Comparison of ENCODE assay signal across 9 cellular contexts in the genomic region with DNA sequence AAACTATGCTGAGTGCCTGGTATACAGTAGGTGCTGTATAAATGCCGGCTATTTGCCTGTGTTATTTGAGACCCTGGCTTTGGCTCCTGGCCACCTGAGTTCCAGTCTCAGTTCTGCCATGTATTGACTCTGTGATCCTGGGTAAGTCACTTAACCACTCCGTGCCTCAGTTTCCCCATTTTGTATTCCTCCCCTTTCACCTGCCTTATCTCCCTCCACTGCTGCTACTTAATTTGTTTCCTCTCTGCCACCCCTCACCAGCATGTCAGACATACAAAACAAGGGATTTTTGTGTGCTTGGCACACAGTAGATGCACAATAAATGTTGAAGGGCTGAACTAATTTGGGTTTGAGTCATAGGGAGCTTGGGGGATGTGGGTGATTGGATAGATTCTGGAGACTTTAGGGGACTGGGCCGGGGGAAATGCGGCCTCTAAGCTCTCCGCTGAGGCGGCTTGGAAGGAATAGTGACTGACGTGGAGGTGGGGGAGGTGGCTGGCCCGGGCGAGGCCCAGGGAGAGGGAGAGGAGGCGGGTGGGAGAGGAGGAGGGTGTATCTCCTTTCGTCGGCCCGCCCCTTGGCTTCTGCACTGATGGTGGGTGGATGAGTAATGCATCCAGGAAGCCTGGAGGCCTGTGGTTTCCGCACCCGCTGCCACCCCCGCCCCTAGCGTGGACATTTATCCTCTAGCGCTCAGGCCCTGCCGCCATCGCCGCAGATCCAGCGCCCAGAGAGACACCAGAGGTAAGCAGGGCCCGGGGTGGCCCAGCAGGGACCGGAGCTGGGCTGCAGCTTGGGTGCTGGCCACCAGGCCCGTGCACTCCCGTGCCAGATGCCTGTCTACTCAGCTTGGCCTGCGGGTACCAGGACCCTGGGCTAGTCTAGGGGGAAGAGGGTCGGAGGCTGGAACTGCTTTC. TPM values are rescaled to one million over a fixed set of nuclear protein-coding genes. Genes with fewer than 3 reads are reported as not detected.
DNase-seq lines count a peak whose midpoint lies in the region; ATAC-seq and TF ChIP-seq lines count a peak whose summit lies in the region.
"Had no signal": no experiment of that assay in that cellular context is flagged by ENCODE, and none has a peak within 500 bp of the region (broad histone marks: within the 10 kb centered on the region; RNA-seq: fewer than 3 reads in every experiment).

A gene (plus strand): TSS at position 706 of the 917 bp plus-strand sequence. CDS start 980 bp downstream, outside the sequence.

- no peaks in the 10 kb centered on the region for H3K9me3 ChIP-seq in OCI-LY3 (ENCODE audit: insufficient read depth, low read length)
- H3K9me3 ChIP-seq in mucosa of rectum (ENCODE audit: control insufficient read depth in 2 of 2, low read length in 2 of 2): no peaks in the 10 kb centered on the region
- H3K9me3 ChIP-seq: Caco-2 had no signal

- peak within 1 kb of the TSS; percentile 74 for H2AFZ ChIP-seq in OCI-LY3 (ENCODE audit: low read depth, low read length)

- H3K79me2 ChIP-seq in OCI-LY3 (ENCODE audit: low read length): no peaks in the 10 kb centered on the region

- H3K9ac ChIP-seq in OCI-LY3 (ENCODE audit: low read length) (peak within 1 kb of the TSS; percentile 43; the same call in 1 of the 2 replicates), mucosa of rectum (ENCODE audit: low read depth in 1 of 2, low read length in 2 of 2) (peak within 1 kb of the TSS; percentile 41 to 61)

- no peaks in the 10 kb centered on the region for H3K36me3 ChIP-seq in OCI-LY3 (replicated peaks; ENCODE audit: low read depth, low read length)
- H3K36me3 ChIP-seq in mucosa of rectum (ENCODE audit: control insufficient read depth in 2 of 2, insufficient read depth in 2 of 2, low read length in 2 of 2): no peaks in the 10 kb centered on the region

- no peaks in the 10 kb centered on the region for H3K27me3 ChIP-seq in OCI-LY3 (ENCODE audit: low read depth, low read length)
- no peaks in the 10 kb centered on the region for H3K27me3 ChIP-seq in mucosa of rectum (ENCODE audit: control insufficient read depth in 2 of 2, insufficient read depth in 2 of 2, low read length in 2 of 2)

- DNase-seq in NCI-H510A (lab: John Stamatoyannopoulos, UW) (peak; percentile 13), NCI-H510A treated with DMSO at 0.1 percent for 48 hours (lab: John Stamatoyannopoulos, UW) (no peak), activated T-cell treated with anti-CD3 and anti-CD28 coated beads for 48 hours (ENCODE audit: low read depth) (peak; percentile 71), epithelial cell of proximal tubule (ENCODE audit: low read depth) (peak; percentile 23)
- peak; percentile 50 to 74 for DNase-seq in stimulated activated CD8-positive, alpha-beta memory T cell treated with anti-CD3 and anti-CD28 coated beads, Interleukin-4, amount 100 ng/mL, for 4 hours (ENCODE audit: low read depth in 2 of 2, low spot score in 1 of 2)

- ATAC-seq in HG03097 (IDR thresholded peaks at IDR 0.05; ENCODE audit: low FRiP score, unreplicated experiment): peak; percentile 68

- TF ChIP-seq CTCF in OCI-LY3 (IDR thresholded peaks at IDR 0.05; ENCODE audit: low read depth, low read length) (no peak), epithelial cell of proximal tubule (conservative IDR thresholded peaks at IDR 0.05; ENCODE audit: low read depth, low read length) (no peak)

- H4K20me1 ChIP-seq in OCI-LY3 (ENCODE audit: insufficient read depth, low read length): no peaks in the 10 kb centered on the region

- H3K4me3 ChIP-seq in OCI-LY3 (ENCODE audit: low read length) (peak within 1 kb of the TSS; percentile 64), epithelial cell of proximal tubule (ENCODE audit: low read depth, low read length) (peak within 1 kb of the TSS; percentile 77), mucosa of rectum (ENCODE audit: low read length in 2 of 2) (peak within 1 kb of the TSS; percentile 47 to 56)

- peaks cover 31% of the 10 kb centered on the region for H3K4me1 ChIP-seq in OCI-LY3 (ENCODE audit: low read length)
- peaks cover 0 to 4% of the 10 kb centered on the region in 2 donors for H3K4me1 ChIP-seq in mucosa of rectum (ENCODE audit: control insufficient read depth in 2 of 2, insufficient read depth in 2 of 2, low read length in 2 of 2)
- H3K4me1 ChIP-seq: Caco-2 had no signal

- peak within 1 kb of the TSS; percentile 69 for H3K4me2 ChIP-seq in OCI-LY3 (ENCODE audit: low read length)

- no peak within 1 kb of the TSS for H3K27ac ChIP-seq in OCI-LY3 (ENCODE audit: low read length)
- peak within 1 kb of the TSS; percentile 40 to 71 for H3K27ac ChIP-seq in mucosa of rectum (ENCODE audit: low read depth in 2 of 2, low read length in 2 of 2)

RNA-seq across cellular contexts. Expression of the gene that starts here (rescaled TPM):
- 123 and 241 TPM in 2 replicates for total RNA-seq in epithelial cell of proximal tubule
